Comparison of ENCODE assay signal across 15 cellular contexts in the genomic region with DNA sequence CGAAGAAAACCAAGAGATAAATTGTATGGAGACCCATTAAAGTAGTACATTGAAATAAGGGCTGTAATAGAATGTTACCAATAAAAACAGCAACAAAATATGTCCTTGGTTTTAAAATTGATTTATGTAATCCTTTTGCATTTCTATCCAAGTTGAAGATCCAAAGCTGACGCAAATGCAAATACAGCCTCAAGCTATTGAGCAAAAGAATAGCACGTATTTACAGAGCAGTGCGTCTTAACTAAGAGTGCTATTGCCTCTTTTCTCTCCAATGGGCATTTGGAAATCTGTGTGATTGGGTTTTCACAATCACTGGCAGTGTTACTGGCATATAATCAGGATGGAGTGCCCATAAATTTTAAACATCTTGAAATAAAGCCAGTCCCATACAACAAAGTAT.
DNase-seq lines count a peak whose midpoint lies in the region; TF ChIP-seq lines count a peak whose summit lies in the region.
"Had no signal": no experiment of that assay in that cellular context is flagged by ENCODE, and none has a peak within 500 bp of the region (broad histone marks: within the 10 kb centered on the region; RNA-seq: fewer than 3 reads in every experiment).

No MANE protein-coding gene starts in this region.

- H2AFZ ChIP-seq in OCI-LY1 (ENCODE audit: low read length) = 0 out of 2 replicates have a peak overlapping the region, but pooled peaks have one; percentile 31

- no peaks in the 10 kb centered on the region for H3K9me3 ChIP-seq in OCI-LY1 (ENCODE audit: low read length)
- no peaks in the 10 kb centered on the region for H3K9me3 ChIP-seq in ovary
- H3K9me3 ChIP-seq: BLaER1 had no signal

- no peak overlapping the region for H3K4me3 ChIP-seq in OCI-LY1 (ENCODE audit: low read depth, low read length, poor library complexity, severe bottlenecking)
- no peak overlapping the region for H3K4me3 ChIP-seq in ovary
- H3K4me3 ChIP-seq: BLaER1 had no signal

- intact Hi-C loops in ovary (cut with DNase I) = no loop called here

- peak; percentile 1 for DNase-seq in NCI-H1092 (lab: John Stamatoyannopoulos, UW)
- no peak for DNase-seq in NCI-H1092 treated with DMSO at 0.1 percent for 48 hours (lab: John Stamatoyannopoulos, UW)
- DNase-seq in DMS153 (lab: John Stamatoyannopoulos, UW) = peak; percentile 62
- DNase-seq in NCI-H1436 (lab: John Stamatoyannopoulos, UW) = peak; percentile 31
- DNase-seq in COLO829 (ENCODE audit: low spot score) = no peak
- no peak for DNase-seq in SK-N-DZ (ENCODE audit: low spot score)
- no peak for DNase-seq in ovary
- DNase-seq: Calu3; CD4-positive, alpha-beta memory T cell; H9; IMR-90 had no signal

- H3K27me3 ChIP-seq in OCI-LY1 (ENCODE audit: insufficient read depth, low read length) (no peaks in the 10 kb centered on the region), ovary (no peaks in the 10 kb centered on the region)
- H3K27me3 ChIP-seq: BLaER1 had no signal

- TF ChIP-seq EP300 in ovary (IDR thresholded peaks at IDR 0.05) = no peak

- H3K9me2 ChIP-seq in OCI-LY1 (ENCODE audit: low read depth, low read length) = no peaks in the 10 kb centered on the region

- H4K20me1 ChIP-seq in OCI-LY1 (ENCODE audit: insufficient read depth, low read length) = no peaks in the 10 kb centered on the region
- H4K20me1 ChIP-seq: BLaER1 had no signal

- H3K4me2 ChIP-seq in OCI-LY1 (ENCODE audit: low read length) = no peak overlapping the region
- H3K4me2 ChIP-seq: BLaER1 had no signal

- H3K4me1 ChIP-seq in OCI-LY1 (ENCODE audit: insufficient read depth, low read length, severe bottlenecking) (no peaks in the 10 kb centered on the region), ovary (ENCODE audit: insufficient read depth) (no peaks in the 10 kb centered on the region)
- H3K4me1 ChIP-seq: BLaER1 had no signal

- H3K27ac ChIP-seq in OCI-LY1 (ENCODE audit: low read depth, low read length, poor library complexity, severe bottlenecking) (no peak overlapping the region), ovary (no peak overlapping the region)
- H3K27ac ChIP-seq: 22Rv1, BLaER1, HL-60 had no signal

- H3K36me3 ChIP-seq in OCI-LY1 (ENCODE audit: insufficient read depth, low read length) = no peaks in the 10 kb centered on the region
- H3K36me3 ChIP-seq in ovary = no peaks in the 10 kb centered on the region
- H3K36me3 ChIP-seq: BLaER1 had no signal

- H3K9ac ChIP-seq in OCI-LY1 (ENCODE audit: low read length) = no peak overlapping the region
- H3K9ac ChIP-seq: BLaER1 had no signal

- TF ChIP-seq CTCF in OCI-LY1 (IDR thresholded peaks at IDR 0.05; ENCODE audit: low read length) (no peak), ovary (IDR thresholded peaks at IDR 0.05) (no peak)

- TF ChIP-seq POLR2A in ovary (IDR thresholded peaks at IDR 0.05) = no peak

- 61 to 86% (median 72%) methylated on average over 4 of the region's 4 CpGs for WGBS in ovary, 3 donors

- no peaks in the 10 kb centered on the region for H3K79me2 ChIP-seq in OCI-LY1 (ENCODE audit: insufficient read depth, low read length)

- H3F3A ChIP-seq in OCI-LY1 (ENCODE audit: insufficient read depth, low read length) = no peaks in the 10 kb centered on the region

Comparison
In these comparisons a context has a peak if more than half of its experiments do, and no peak if none do; other contexts are left out.
1. DNase-seq: peak in NCI-H1092 (single experiment), DMS153 (single experiment) and NCI-H1436 (single experiment); none in NCI-H1092 treated with DMSO at 0.1 percent for 48 hours (single experiment), COLO829 (single experiment), SK-N-DZ (single experiment) and ovary (0 of 5).